ENCODE assay signal across 10 cellular contexts in genomic region chr11:44484211-44484610, GRCh38.
DNase-seq lines count a peak whose midpoint lies in the region; ATAC-seq lines count a peak whose summit lies in the region.
"Had no signal": no experiment of that assay in that cellular context is flagged by ENCODE, and none has a peak within 500 bp of the region (broad histone marks: within the 10 kb centered on the region; RNA-seq: fewer than 3 reads in every experiment).

No MANE protein-coding gene starts in this region.

- peaks cover 8% of the 10 kb centered on the region for H3K9me3 Mint-ChIP-seq in stimulated activated memory B cell treated with anti-CD40 and anti-IgM and Interleukin-4, amounts not matched to agents 10 μg/mL and 1 μg/mL and 100 μg/mL, for 72 hours
- no peaks in the 10 kb centered on the region for H3K9me3 Mint-ChIP-seq in activated CD4-positive, alpha-beta T cell treated with anti-CD3 and anti-CD28 coated beads, Interleukin-2, amount 10 ng/mL, durations not matched to agents 24 days and 14 days

- H3K4me3 ChIP-seq in Karpas-422 (ENCODE audit: low read length) (no peak overlapping the region), mesenchymal stem cell (ENCODE audit: insufficient read depth in 1 of 2, low read depth in 1 of 2, low read length in 2 of 2) (no peak overlapping the region)
- H3K4me3 ChIP-seq: mucosa of descending colon had no signal

- no peak for ATAC-seq in stimulated activated memory B cell treated with anti-CD40 and anti-IgM and Interleukin-4, amounts not matched to agents 10 μg/mL and 1 μg/mL and 100 μg/mL, for 72 hours
- ATAC-seq: mucosa of descending colon had no signal

- H3K4me2 ChIP-seq in Karpas-422 (ENCODE audit: low read depth, low read length, poor library complexity, severe bottlenecking): no peak overlapping the region
- H3K4me2 ChIP-seq in mesenchymal stem cell (ENCODE audit: low read length, poor library complexity, severe bottlenecking): no peak overlapping the region

- H3K27ac ChIP-seq in Karpas-422 (ENCODE audit: low read length): no peak overlapping the region
- no peak overlapping the region for H3K27ac ChIP-seq in mesenchymal stem cell (ENCODE audit: low read length, poor library complexity, severe bottlenecking)

- H2BK5ac ChIP-seq in mesenchymal stem cell (ENCODE audit: low read depth, low read length, poor library complexity, severe bottlenecking): no peak overlapping the region

- no peak overlapping the region for H2AFZ ChIP-seq in Karpas-422 (ENCODE audit: low read length)
- H2AFZ ChIP-seq in mesenchymal stem cell (ENCODE audit: low read depth, low read length): no peak overlapping the region

- no peak overlapping the region for H3K4me3 Mint-ChIP-seq in stimulated activated memory B cell treated with anti-CD40 and anti-IgM and Interleukin-4, amounts not matched to agents 10 μg/mL and 1 μg/mL and 100 μg/mL, for 72 hours
- no peak overlapping the region for H3K4me3 Mint-ChIP-seq in activated CD4-positive, alpha-beta T cell treated with anti-CD3 and anti-CD28 coated beads, Interleukin-2, amount 10 ng/mL, durations not matched to agents 24 days and 14 days
- H3K4me3 Mint-ChIP-seq: central memory CD8-positive, alpha-beta T cell had no signal

- H3K23ac ChIP-seq in mesenchymal stem cell (ENCODE audit: low read length in 2 of 2): no peak overlapping the region

- peaks cover 38% of the 10 kb centered on the region for H3K27me3 Mint-ChIP-seq in stimulated activated memory B cell treated with anti-CD40 and anti-IgM and Interleukin-4, amounts not matched to agents 10 μg/mL and 1 μg/mL and 100 μg/mL, for 72 hours
- peaks cover 3% of the 10 kb centered on the region for H3K27me3 Mint-ChIP-seq in activated CD4-positive, alpha-beta T cell treated with anti-CD3 and anti-CD28 coated beads, Interleukin-2, amount 10 ng/mL, durations not matched to agents 24 days and 14 days

- no peaks in the 10 kb centered on the region for H3K36me3 ChIP-seq in Karpas-422 (ENCODE audit: insufficient read depth, low read length)
- H3K36me3 ChIP-seq in mesenchymal stem cell (ENCODE audit: control insufficient read depth in 1 of 2, insufficient read depth in 2 of 2, low read depth in 1 of 2, low read length in 2 of 2): no peaks in the 10 kb centered on the region

- H3K4me1 Mint-ChIP-seq in stimulated activated memory B cell treated with anti-CD40 and anti-IgM and Interleukin-4, amounts not matched to agents 10 μg/mL and 1 μg/mL and 100 μg/mL, for 72 hours: no peaks in the 10 kb centered on the region
- no peaks in the 10 kb centered on the region for H3K4me1 Mint-ChIP-seq in activated CD4-positive, alpha-beta T cell treated with anti-CD3 and anti-CD28 coated beads, Interleukin-2, amount 10 ng/mL, durations not matched to agents 24 days and 14 days
- H3K4me1 Mint-ChIP-seq: central memory CD8-positive, alpha-beta T cell had no signal

- H4K20me1 ChIP-seq in Karpas-422 (ENCODE audit: insufficient read depth, low read depth, low read length): no peaks in the 10 kb centered on the region

- intact Hi-C loops in activated CD4-positive, alpha-beta T cell treated with anti-CD3 and anti-CD28 coated beads, Interleukin-2, amount 10 ng/mL, durations not matched to agents 24 days and 14 days (cut with micrococcal nuclease): no loop called here

- no peaks in the 10 kb centered on the region for H3K79me1 ChIP-seq in mesenchymal stem cell (replicated peaks; ENCODE audit: low read length, poor library complexity, severe bottlenecking)

- H3K27me3 ChIP-seq in Karpas-422 (ENCODE audit: low read length) (no peaks in the 10 kb centered on the region), mesenchymal stem cell (ENCODE audit: control insufficient read depth in 1 of 2, insufficient read depth in 1 of 2, low read length in 2 of 2) (peaks cover 31 to 46% of the 10 kb centered on the region in 2 experiments)

- no peak overlapping the region for H4K8ac ChIP-seq in mesenchymal stem cell (ENCODE audit: low read length)

- no peak overlapping the region for H3K14ac ChIP-seq in mesenchymal stem cell (ENCODE audit: low read length in 2 of 2)

- H3K27ac Mint-ChIP-seq in stimulated activated memory B cell treated with anti-CD40 and anti-IgM and Interleukin-4, amounts not matched to agents 10 μg/mL and 1 μg/mL and 100 μg/mL, for 72 hours: no peak overlapping the region
- H3K27ac Mint-ChIP-seq in activated CD4-positive, alpha-beta T cell treated with anti-CD3 and anti-CD28 coated beads, Interleukin-2, amount 10 ng/mL, durations not matched to agents 24 days and 14 days: no peak overlapping the region

- H3K18ac ChIP-seq in mesenchymal stem cell (ENCODE audit: low read depth in 1 of 2, low read length in 2 of 2): no peak overlapping the region

- H2BK120ac ChIP-seq in mesenchymal stem cell (ENCODE audit: low read depth, low read length): no peak overlapping the region

- no peak overlapping the region for H2BK15ac ChIP-seq in mesenchymal stem cell (ENCODE audit: low read depth, poor library complexity, severe bottlenecking)

- H3K9ac ChIP-seq in Karpas-422 (ENCODE audit: low read length) (no peak overlapping the region), mesenchymal stem cell (ENCODE audit: low read length) (no peak overlapping the region)

- no peak overlapping the region for H4K91ac ChIP-seq in mesenchymal stem cell (ENCODE audit: low read length)

- no peak overlapping the region for H2BK12ac ChIP-seq in mesenchymal stem cell (ENCODE audit: low read length in 2 of 2)

- no peaks in the 10 kb centered on the region for H3K9me2 ChIP-seq in Karpas-422 (replicated peaks; ENCODE audit: insufficient read depth, low read length)

- H3K4me1 ChIP-seq in Karpas-422 (ENCODE audit: low read length) (no peaks in the 10 kb centered on the region), mesenchymal stem cell (ENCODE audit: control insufficient read depth, insufficient read depth, low read depth, low read length) (no peaks in the 10 kb centered on the region)

- peaks cover 5% of the 10 kb centered on the region for H3K36me3 Mint-ChIP-seq in stimulated activated memory B cell treated with anti-CD40 and anti-IgM and Interleukin-4, amounts not matched to agents 10 μg/mL and 1 μg/mL and 100 μg/mL, for 72 hours
- H3K36me3 Mint-ChIP-seq in activated CD4-positive, alpha-beta T cell treated with anti-CD3 and anti-CD28 coated beads, Interleukin-2, amount 10 ng/mL, durations not matched to agents 24 days and 14 days (ENCODE audit: low read depth): no peaks in the 10 kb centered on the region

- WGBS in mesenchymal stem cell: 71% methylated on average over 4 of the region's 4 CpGs

- no peaks in the 10 kb centered on the region for H3K79me2 ChIP-seq in Karpas-422 (ENCODE audit: low read length)

- H3K4ac ChIP-seq in mesenchymal stem cell (ENCODE audit: low read depth in 1 of 2, low read length in 2 of 2): no peak overlapping the region

- DNase-seq in EL: peak; percentile 27
- peak; percentile 55 for DNase-seq in Karpas-422
- DNase-seq in cerebellar cortex (ENCODE audit: low spot score): peak; percentile 24
- DNase-seq in mesenchymal stem cell: peak; percentile 6
- no peak for DNase-seq in middle frontal gyrus (ENCODE audit: extremely low spot score, low spot score)
- DNase-seq in activated CD4-positive, alpha-beta T cell treated with anti-CD3 and anti-CD28 coated beads, Interleukin-2, amount 10 ng/mL, durations not matched to agents 24 days and 14 days: no peak
- no peak for DNase-seq in CD1c-positive myeloid dendritic cell (ENCODE audit: extremely low spot score)

- H3K9me3 ChIP-seq in Karpas-422 (ENCODE audit: low read length) (no peaks in the 10 kb centered on the region), mesenchymal stem cell (ENCODE audit: control insufficient read depth, low read length) (peaks cover 4% of the 10 kb centered on the region)
- H3K9me3 ChIP-seq: mucosa of descending colon had no signal

- H2AK5ac ChIP-seq in mesenchymal stem cell (ENCODE audit: low read length, severe bottlenecking): no peak overlapping the region

Comparison
In these comparisons a context has a peak if more than half of its experiments do, and no peak if none do; other contexts are left out.
1. DNase-seq: peak in EL (single experiment), Karpas-422 (single experiment), cerebellar cortex (single experiment) and mesenchymal stem cell (single experiment); none in middle frontal gyrus (single experiment), activated CD4-positive, alpha-beta T cell treated with anti-CD3 and anti-CD28 coated beads, Interleukin-2, amount 10 ng/mL, durations not matched to agents 24 days and 14 days (single experiment) and CD1c-positive myeloid dendritic cell (single experiment).